8 cellular contexts compared by ENCODE assay signal in the genomic region with DNA sequence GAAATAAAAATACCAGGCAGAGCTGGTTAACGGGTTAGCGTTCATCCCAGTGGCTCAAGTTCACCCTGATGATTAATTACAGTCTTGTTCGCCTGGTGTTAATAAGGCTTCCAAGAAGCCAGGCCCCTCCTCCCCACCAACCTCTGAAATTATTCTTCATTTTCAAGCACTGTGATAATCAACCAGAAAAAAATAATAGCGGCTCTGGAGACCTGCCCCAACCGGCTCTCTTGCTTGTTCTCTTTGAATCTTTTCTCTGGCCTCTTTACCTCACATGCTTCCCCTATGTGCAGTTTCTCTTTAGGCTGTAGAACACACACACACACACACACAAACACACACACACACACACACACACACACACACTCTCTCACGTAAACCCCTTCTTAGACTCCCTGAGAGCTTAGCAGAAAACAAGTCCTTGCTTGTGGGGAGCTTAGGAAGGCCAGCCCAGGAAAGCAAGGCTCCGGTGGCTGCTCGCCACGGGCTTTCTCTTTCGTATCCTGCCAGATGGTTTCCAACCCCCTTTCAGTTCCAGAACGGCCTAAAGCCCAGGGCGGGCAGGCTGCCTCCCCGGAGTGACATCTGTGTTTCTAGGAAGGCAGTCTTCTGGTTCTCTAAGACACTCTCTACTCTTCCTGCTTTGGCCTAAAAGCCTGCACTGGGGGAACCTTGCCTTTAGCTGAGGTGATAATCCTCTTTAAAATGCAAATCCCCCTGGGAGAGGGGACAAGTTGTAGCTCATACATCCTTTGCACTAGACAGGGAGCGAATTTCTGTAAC.
DNase-seq lines count a peak whose midpoint lies in the region; ATAC-seq, FAIRE-seq and TF ChIP-seq lines count a peak whose summit lies in the region.

No MANE protein-coding gene starts in this region.

- no peak overlapping the region for H3K27ac Mint-ChIP-seq in Caco-2 (ENCODE audit: unreplicated experiment)

- H3K4me1 Mint-ChIP-seq in Caco-2 (ENCODE audit: low read depth, unreplicated experiment): peaks cover 7% of the 10 kb centered on the region

- H3K27ac ChIP-seq in kidney (ENCODE audit: low read depth in 2 of 2, low read length in 2 of 2): peak overlapping the region; percentile 36 to 62

- H3K36me3 ChIP-seq in bronchial epithelial cell (ENCODE audit: control insufficient read depth, insufficient read depth, low read length) (no peaks in the 10 kb centered on the region), kidney (ENCODE audit: control insufficient read depth in 1 of 2, insufficient read depth in 2 of 2, low read length in 2 of 2) (no peaks in the 10 kb centered on the region), Caco-2 (ENCODE audit: control insufficient read depth, insufficient read depth, low read length) (no peaks in the 10 kb centered on the region)

- H3K4me1 ChIP-seq in kidney (ENCODE audit: control insufficient read depth in 1 of 2, insufficient read depth in 1 of 2, low read depth in 1 of 2, low read length in 2 of 2): peaks cover 22 to 25% of the 10 kb centered on the region in 2 donors
- peaks cover 14% of the 10 kb centered on the region for H3K4me1 ChIP-seq in Caco-2

- intact Hi-C loops in kidney (cut with DNase I) (no loop called here), Caco-2 (cut with micrococcal nuclease; ENCODE audit: unreplicated experiment) (no loop called here)

- H3K9ac ChIP-seq in kidney (ENCODE audit: low read length in 2 of 2): no peak overlapping the region

- H3K27me3 ChIP-seq in bronchial epithelial cell (ENCODE audit: control insufficient read depth, insufficient read depth, low read length) (no peaks in the 10 kb centered on the region), Caco-2 (replicated peaks; ENCODE audit: control insufficient read depth, insufficient read depth, low read length) (no peaks in the 10 kb centered on the region)

- H3K4me3 ChIP-seq in bronchial epithelial cell (ENCODE audit: low read depth, low read length): no peak overlapping the region
- no peak overlapping the region for H3K4me3 ChIP-seq in kidney (ENCODE audit: low read length in 2 of 2)
- no peak overlapping the region for H3K4me3 ChIP-seq in Caco-2 (ENCODE audit: low read depth, low read length)

- DNase-seq in activated CD4-positive, CD25-positive, alpha-beta regulatory T cell (lab: John Stamatoyannopoulos, UW): no peak
- DNase-seq in RPMI8226: peak; percentile 45
- DNase-seq in bronchial epithelial cell (ENCODE audit: low read depth): peak; percentile 85
- peak; percentile 79 for DNase-seq in kidney
- DNase-seq in stimulated activated CD4-positive, alpha-beta T cell treated with anti-CD3 and anti-CD28 coated beads, Interleukin-1b, Interleukin-23, amount 100 ng/mL, for 4 hours (ENCODE audit: low read depth in 2 of 2): peak; percentile 15 to 21
- no peak for DNase-seq in Caco-2

- no TSS peak for BruUV-seq in Caco-2 (replicated peaks; lab: Mats Ljungman, UMichigan)

- no peak for TF ChIP-seq CTCF in bronchial epithelial cell (IDR thresholded peaks at IDR 0.05; ENCODE audit: insufficient read depth, low read length, severe bottlenecking)
- no peak for TF ChIP-seq CTCF in kidney (IDR thresholded peaks at IDR 0.05; ENCODE audit: borderline replicate concordance, extremely low read depth, insufficient read depth)
- TF ChIP-seq CTCF in Caco-2 (IDR thresholded peaks at IDR 0.05; ENCODE audit: insufficient read depth in 1 of 2, low read depth in 1 of 2, low read length in 1 of 2, severe bottlenecking in 1 of 2, unreplicated experiment in 1 of 2): no peak

- CTCF ChIA-PET in Caco-2 (lab: Charles Lee): interaction anchor here (0.7 to 1.0 kb wide), 2 partner anchors 15 to 60 kb away, joined by 3 to 4 read pairs; no protein-coding TSS in a partner anchor

- H3K9me3 ChIP-seq in kidney (ENCODE audit: control insufficient read depth in 1 of 2, low read length in 2 of 2) (no peaks in the 10 kb centered on the region), Caco-2 (no peaks in the 10 kb centered on the region)

- peak; percentile 73 for ATAC-seq in activated CD4-positive, CD25-positive, alpha-beta regulatory T cell treated with anti-CD3 and anti-CD28 coated beads, Interleukin-2, amount 50 U/mL, for 24 hours
- peak; percentile 85 for ATAC-seq in HG03066 (IDR thresholded peaks at IDR 0.05; ENCODE audit: low read depth, unreplicated experiment)

- no peaks in the 10 kb centered on the region for H3K36me3 Mint-ChIP-seq in Caco-2 (ENCODE audit: insufficient read depth, unreplicated experiment)

- FAIRE-seq in bronchial epithelial cell (lab: Jason Lieb, UNC): no peak
- FAIRE-seq in kidney (lab: Jason Lieb, UNC): no peak

- H3K9me3 Mint-ChIP-seq in Caco-2 (ENCODE audit: unreplicated experiment): peaks cover 8% of the 10 kb centered on the region

- POLR2A ChIA-PET in Caco-2 (lab: Charles Lee): no interaction called here

- H3K27me3 Mint-ChIP-seq in Caco-2 (ENCODE audit: insufficient read depth, unreplicated experiment): no peaks in the 10 kb centered on the region

- H3K4me3 Mint-ChIP-seq in Caco-2 (ENCODE audit: unreplicated experiment): no peak overlapping the region

Comparison
In these comparisons a context has a peak if more than half of its experiments do, and no peak if none do; other contexts are left out.
1. DNase-seq: peak in RPMI8226 (single experiment), bronchial epithelial cell (single experiment), kidney (single experiment) and stimulated activated CD4-positive, alpha-beta T cell treated with anti-CD3 and anti-CD28 coated beads, Interleukin-1b, Interleukin-23, amount 100 ng/mL, for 4 hours (2 of 2); none in activated CD4-positive, CD25-positive, alpha-beta regulatory T cell (0 of 4) and Caco-2 (0 of 2).